ENCODE assay signal across 10 cellular contexts in genomic region chr17:1779571-1780074, GRCh38. TPM values are rescaled to one million over a fixed set of nuclear protein-coding genes. Genes with fewer than 3 reads are reported as not detected.
DNase-seq lines count a peak whose midpoint lies in the region; ATAC-seq, FAIRE-seq and TF ChIP-seq lines count a peak whose summit lies in the region.
"Had no signal": no experiment of that assay in that cellular context is flagged by ENCODE, and none has a peak within 500 bp of the region (broad histone marks: within the 10 kb centered on the region; RNA-seq: fewer than 3 reads in every experiment).

No MANE protein-coding gene starts in this region.

- ATAC-seq in GM12878 (no peak), HG02759 (IDR thresholded peaks at IDR 0.05; ENCODE audit: unreplicated experiment) (no peak), GM18861 (IDR thresholded peaks at IDR 0.05; ENCODE audit: unreplicated experiment) (no peak)
- ATAC-seq: activated CD8-positive, alpha-beta T cell treated with anti-CD3 and anti-CD28 coated beads, Interleukin-2, amount 10 ng/mL, durations not matched to agents 7 days and 5 days had no signal

- RAD21 ChIA-PET in GM12878 (lab: Charles Lee; ENCODE audit: unreplicated experiment): no interaction called here

- DNase-seq in HK-2 (ENCODE audit: unreplicated experiment) (peak; percentile 58), GM12878 (ENCODE audit: low read depth, low spot score) (no peak), kidney (peak; percentile 84), hippocampal formation (lab: John Stamatoyannopoulos, UW) (no peak)
- no peak for DNase-seq in activated CD4-positive, CD25-positive, alpha-beta regulatory T cell (lab: John Stamatoyannopoulos, UW)
- DNase-seq: activated CD8-positive, alpha-beta T cell treated with anti-CD3 and anti-CD28 coated beads, Interleukin-2, amount 10 ng/mL, durations not matched to agents 7 days and 5 days had no signal

- FAIRE-seq in GM12878 (lab: Jason Lieb, UNC) (no peak), kidney (lab: Jason Lieb, UNC) (no peak)
- FAIRE-seq: islet of Langerhans had no signal

- H2AFZ ChIP-seq in GM12878 (ENCODE audit: control insufficient read depth, low read depth, low read length): no peak overlapping the region

- H3K27ac ChIP-seq in GM12878 (ENCODE audit: control insufficient read depth, insufficient read depth) (no peak overlapping the region), kidney (ENCODE audit: low read depth in 2 of 2, low read length in 2 of 2) (peak overlapping the region; percentile 74 to 76), subcutaneous abdominal adipose tissue (ENCODE audit: low read depth, low read length) (peak overlapping the region; percentile 89)

- H3K9ac ChIP-seq in GM12878 (ENCODE audit: control insufficient read depth, insufficient read depth, low read length): no peak overlapping the region
- no peak overlapping the region for H3K9ac ChIP-seq in kidney (ENCODE audit: low read length in 2 of 2)
- H3K9ac ChIP-seq in subcutaneous abdominal adipose tissue (ENCODE audit: low read length in 5 of 5): peak overlapping the region in 3 of 5 donors; percentile 37 to 56 (median 40)

- POLR2A ChIA-PET in GM12878 (lab: Charles Lee): no interaction called here

- no peaks in the 10 kb centered on the region for H3K9me3 ChIP-seq in GM12878 (replicated peaks; ENCODE audit: control insufficient read depth, insufficient read depth, low read length)
- H3K9me3 ChIP-seq in kidney (ENCODE audit: control insufficient read depth in 1 of 2, low read length in 2 of 2): no peaks in the 10 kb centered on the region
- H3K9me3 ChIP-seq in subcutaneous abdominal adipose tissue (ENCODE audit: control insufficient read depth in 5 of 5, low read length in 5 of 5): no peaks in the 10 kb centered on the region

- no peak overlapping the region for H3K4me2 ChIP-seq in GM12878 (ENCODE audit: control insufficient read depth, insufficient read depth)

- TF ChIP-seq EP300 in GM12878 (IDR thresholded peaks at IDR 0.05; ENCODE audit: borderline replicate concordance in 1 of 2, control insufficient read depth in 1 of 2, low read depth in 2 of 2, low read length in 2 of 2): no peak

- H3K4me1 ChIP-seq in GM12878 (ENCODE audit: control insufficient read depth, insufficient read depth, low read length): no peaks in the 10 kb centered on the region
- peaks cover 7 to 17% of the 10 kb centered on the region in 2 donors for H3K4me1 ChIP-seq in kidney (ENCODE audit: control insufficient read depth in 1 of 2, insufficient read depth in 1 of 2, low read depth in 1 of 2, low read length in 2 of 2)
- peaks cover 29 to 65% (median 54%) of the 10 kb centered on the region in 5 donors for H3K4me1 ChIP-seq in subcutaneous abdominal adipose tissue (ENCODE audit: control insufficient read depth in 5 of 5, insufficient read depth in 5 of 5, low read length in 5 of 5)

- no peak for TF ChIP-seq RAD21 in GM12878 (IDR thresholded peaks at IDR 0.05; ENCODE audit: insufficient read depth, low read depth, low read length)

- TF ChIP-seq POLR2A in GM12878 (IDR thresholded peaks at IDR 0.05; ENCODE audit: low read depth, low read length): no peak

- TF ChIP-seq CTCF in GM12878 (IDR thresholded peaks at IDR 0.05 in 2 of 3, conservative IDR thresholded peaks at IDR 0.05 in 1 of 3; ENCODE audit: control insufficient read depth in 2 of 3, extremely low read depth in 1 of 3, insufficient read depth in 1 of 3, low read depth in 3 of 3, low read length in 3 of 3) (no peak), kidney (IDR thresholded peaks at IDR 0.05; ENCODE audit: borderline replicate concordance, extremely low read depth, insufficient read depth) (no peak)

- intact Hi-C loops in GM12878 (cut with micrococcal nuclease; ENCODE audit: unreplicated experiment): loop anchor here (10.0 kb wide), 1 partner anchor 115 kb away; no protein-coding TSS in a partner anchor
- intact Hi-C loops in kidney (cut with DNase I): loop anchor here (10.0 kb wide), 1 partner anchor 55 kb away; the partner anchor contains the start of gene WDR81

- H3K4me3 ChIP-seq in GM12878 (no peak overlapping the region), kidney (ENCODE audit: low read length in 2 of 2) (no peak overlapping the region), subcutaneous abdominal adipose tissue (ENCODE audit: low read depth in 1 of 5, low read length in 5 of 5) (peak overlapping the region in 3 of 5 donors; percentile 26 to 51 (median 35))

- in situ Hi-C loops in GM12878 (cut with MboI): no loop called here

- WGBS in GM12878 (ENCODE audit: insufficient coverage, insufficient replicate concordance, low lambda C conversion rate, missing lambda C conversion rate): 66% methylated on average over 7 of the region's 7 CpGs

- CTCF ChIA-PET in GM12878 (lab: Yijun Ruan, JAX): interaction anchor here (8.5 kb wide), 1 partner anchor 59 kb away, joined by 121 read pairs; no protein-coding TSS in a partner anchor

- SMC1A ChIA-PET in GM12878 (lab: Charles Lee; ENCODE audit: uncharacterized antibody, unreplicated experiment): interaction anchor here (0.8 kb wide), 1 partner anchor 86 kb away, joined by 3 read pairs; no protein-coding TSS in a partner anchor

- H3K27me3 ChIP-seq in GM12878 (replicated peaks in 1 of 2; ENCODE audit: control insufficient read depth in 2 of 2, insufficient read depth in 2 of 2, low read length in 1 of 2) (no peaks in the 10 kb centered on the region), subcutaneous abdominal adipose tissue (ENCODE audit: control insufficient read depth in 5 of 5, insufficient read depth in 4 of 5, low read length in 5 of 5) (peaks cover 0 to 4% (median 0%) of the 10 kb centered on the region in 5 donors)

- H4K20me1 ChIP-seq in GM12878 (ENCODE audit: control insufficient read depth, insufficient read depth): no peaks in the 10 kb centered on the region

- BruUV-seq in GM12878 (replicated peaks; lab: Mats Ljungman, UMichigan): TSS peak; percentile 34

- H3K79me2 ChIP-seq in GM12878 (ENCODE audit: control insufficient read depth, insufficient read depth, low read length): no peaks in the 10 kb centered on the region

- H3K36me3 ChIP-seq in GM12878 (ENCODE audit: control insufficient read depth in 2 of 2, insufficient read depth in 2 of 2, low read length in 1 of 2): peaks cover 7 to 13% of the 10 kb centered on the region in 2 experiments; a peak in 3 of 4 replicates
- H3K36me3 ChIP-seq in kidney (ENCODE audit: control insufficient read depth in 1 of 2, insufficient read depth in 2 of 2, low read length in 2 of 2): peaks cover 2 to 5% of the 10 kb centered on the region in 2 donors
- H3K36me3 ChIP-seq in subcutaneous abdominal adipose tissue (ENCODE audit: control insufficient read depth in 5 of 5, insufficient read depth in 5 of 5, low read length in 5 of 5): peaks cover 3 to 47% (median 34%) of the 10 kb centered on the region in 5 donors

RNA-seq across cellular contexts. Expression of gene SERPINF1, which starts 17.8 kb away (rescaled TPM):
- total RNA-seq in GM12878 (2013; cell fraction: nucleolus; rRNA removed): 1.2 TPM in 1 of 2 replicates, not detected in the other
- total RNA-seq in GM12878 (2014; rRNA removed) (2.3 and 6.3 TPM in 2 replicates), GM12878 (2014; rRNA removed; fragmentation: Illumina TruSeq; extraction: Trizol) (2.4 and 2.9 TPM in 2 replicates), GM12878 (2021) (3.0 and 3.4 TPM in 2 replicates), kidney (121 TPM)
- polyA plus RNA-seq in GM12878 (2011; ENCODE audit: low read depth): 1.8 TPM
- polyA plus RNA-seq in GM12878 (2011; rRNA removed) (0.18 and 0.19 TPM in 2 replicates), GM12878 (2014; fragmentation: Illumina TruSeq; extraction: Trizol) (1.8 and 3.3 TPM in 2 replicates), GM12878 (2014; fragmentation: Nextera tagmentation; extraction: Ambion mirVana) (1 to 10 TPM; 1.7 to 1.9 TPM), GM12878 (2014; rRNA removed) (4.4 and 4.9 TPM in 2 replicates), GM12878 (2016; fragmentation: Nextera tagmentation; extraction: Ambion mirVana) (1 to 10 TPM; 4.5 to 5.5 TPM), kidney (ENCODE audit: insufficient read depth, low read depth, low replicate concordance) (36.2 TPM)
- 0.09 and 0.23 TPM in 2 replicates for polyA plus RNA-seq in GM12878 (2011; cell fraction: cytosol; rRNA removed)
- not detected in 2 replicates for polyA plus RNA-seq in GM12878 (2011; cell fraction: nucleus; rRNA removed)
- polyA plus RNA-seq in GM12878 (2012): 2.6 and 2.8 TPM in 2 replicates
- 1.2 TPM in 1 of 2 replicates, not detected in the other for polyA minus RNA-seq in GM12878 (2011; rRNA and poly(A)+ RNA removed)
- polyA minus RNA-seq in GM12878 (2011; cell fraction: cytosol; rRNA and poly(A)+ RNA removed): not detected in 2 replicates
- not detected in 2 replicates for polyA minus RNA-seq in GM12878 (2011; cell fraction: nucleus; rRNA and poly(A)+ RNA removed)

RNA-seq across cellular contexts. Expression of gene SERPINF2, which starts 37.0 kb away (rescaled TPM):
- total RNA-seq in GM12878 (2013; cell fraction: nucleolus; rRNA removed): 0.20 and 0.46 TPM in 2 replicates
- 0.11 TPM in 1 of 2 replicates, not detected in the other for total RNA-seq in GM12878 (2014; rRNA removed)
- 0.04 TPM in 1 of 2 replicates, not detected in the other for total RNA-seq in GM12878 (2014; rRNA removed; fragmentation: Illumina TruSeq; extraction: Trizol)
- 0.21 and 0.40 TPM in 2 replicates for total RNA-seq in GM12878 (2021)
- not detected for polyA plus RNA-seq in GM12878 (2011; ENCODE audit: low read depth)
- 0.14 TPM in 1 of 2 replicates, not detected in the other for polyA plus RNA-seq in GM12878 (2011; rRNA removed)
- 0.20 and 0.25 TPM in 2 replicates for polyA plus RNA-seq in GM12878 (2011; cell fraction: cytosol; rRNA removed)
- 0.22 and 0.47 TPM in 2 replicates for polyA plus RNA-seq in GM12878 (2011; cell fraction: nucleus; rRNA removed)
- polyA plus RNA-seq in GM12878 (2012): 0.10 and 0.19 TPM in 2 replicates
- not detected in 2 replicates for polyA plus RNA-seq in GM12878 (2014; fragmentation: Illumina TruSeq; extraction: Trizol)
- not detected for polyA plus RNA-seq in GM12878 (2014; fragmentation: Nextera tagmentation; extraction: Ambion mirVana)
- 0.03 TPM in 1 of 2 replicates, not detected in the other for polyA plus RNA-seq in GM12878 (2014; rRNA removed)
- polyA plus RNA-seq in GM12878 (2016; fragmentation: Nextera tagmentation; extraction: Ambion mirVana): not detected
- not detected in 2 replicates for polyA minus RNA-seq in GM12878 (2011; rRNA and poly(A)+ RNA removed)
- polyA minus RNA-seq in GM12878 (2011; cell fraction: cytosol; rRNA and poly(A)+ RNA removed): 0.42 TPM in 1 of 2 replicates, not detected in the other
- not detected in 2 replicates for polyA minus RNA-seq in GM12878 (2011; cell fraction: nucleus; rRNA and poly(A)+ RNA removed)
- total RNA-seq in kidney: 30.6 TPM
- polyA plus RNA-seq in kidney (ENCODE audit: insufficient read depth, low read depth, low replicate concordance): 209 TPM

RNA-seq across cellular contexts. Expression of gene SMYD4, which starts 50.1 kb away (rescaled TPM):
- total RNA-seq in GM12878 (2013; cell fraction: nucleolus; rRNA removed): 70.0 and 73.8 TPM in 2 replicates
- total RNA-seq in GM12878 (2014; rRNA removed) (13.7 and 13.8 TPM in 2 replicates), GM12878 (2014; rRNA removed; fragmentation: Illumina TruSeq; extraction: Trizol) (13.6 and 13.7 TPM in 2 replicates), GM12878 (2021) (15.6 and 15.8 TPM in 2 replicates), kidney (12.2 TPM)
- 6.0 TPM for polyA plus RNA-seq in GM12878 (2011; ENCODE audit: low read depth)
- polyA plus RNA-seq in GM12878 (2011; rRNA removed) (12.5 and 15.1 TPM in 2 replicates), GM12878 (2014; fragmentation: Illumina TruSeq; extraction: Trizol) (13.5 and 15.3 TPM in 2 replicates), GM12878 (2014; fragmentation: Nextera tagmentation; extraction: Ambion mirVana) (1 to 10 TPM; 2.1 to 2.6 TPM), GM12878 (2014; rRNA removed) (11.9 and 12.0 TPM in 2 replicates), GM12878 (2016; fragmentation: Nextera tagmentation; extraction: Ambion mirVana) (10 to 100 TPM; 16.5 to 18.8 TPM), kidney (ENCODE audit: insufficient read depth, low read depth, low replicate concordance) (3.4 TPM)
- 11.4 and 13.0 TPM in 2 replicates for polyA plus RNA-seq in GM12878 (2011; cell fraction: cytosol; rRNA removed)
- 14.3 and 16.4 TPM in 2 replicates for polyA plus RNA-seq in GM12878 (2011; cell fraction: nucleus; rRNA removed)
- 6.7 and 7.6 TPM in 2 replicates for polyA plus RNA-seq in GM12878 (2012)
- polyA minus RNA-seq in GM12878 (2011; rRNA and poly(A)+ RNA removed): 21.2 and 21.9 TPM in 2 replicates
- 3.2 and 7.9 TPM in 2 replicates for polyA minus RNA-seq in GM12878 (2011; cell fraction: cytosol; rRNA and poly(A)+ RNA removed)
- 11.4 and 20.1 TPM in 2 replicates for polyA minus RNA-seq in GM12878 (2011; cell fraction: nucleus; rRNA and poly(A)+ RNA removed)

RNA-seq across cellular contexts. Expression of gene RPA1, which starts 50.2 kb away (rescaled TPM):
- 29.6 and 32.9 TPM in 2 replicates for total RNA-seq in GM12878 (2013; cell fraction: nucleolus; rRNA removed)
- 43.1 and 48.6 TPM in 2 replicates for total RNA-seq in GM12878 (2014; rRNA removed)
- 42.7 and 43.2 TPM in 2 replicates for total RNA-seq in GM12878 (2014; rRNA removed; fragmentation: Illumina TruSeq; extraction: Trizol)
- 187 and 198 TPM in 2 replicates for total RNA-seq in GM12878 (2021)
- 64.8 TPM for polyA plus RNA-seq in GM12878 (2011; ENCODE audit: low read depth)
- polyA plus RNA-seq in GM12878 (2011; rRNA removed): 149 and 153 TPM in 2 replicates
- polyA plus RNA-seq in GM12878 (2011; cell fraction: cytosol; rRNA removed): 109 and 140 TPM in 2 replicates
- 79.5 and 99.2 TPM in 2 replicates for polyA plus RNA-seq in GM12878 (2011; cell fraction: nucleus; rRNA removed)
- polyA plus RNA-seq in GM12878 (2012): 51.2 and 71.0 TPM in 2 replicates
- 75.9 and 92.3 TPM in 2 replicates for polyA plus RNA-seq in GM12878 (2014; fragmentation: Illumina TruSeq; extraction: Trizol)
- 10 to 100 TPM; 35.9 to 50.6 TPM for polyA plus RNA-seq in GM12878 (2014; fragmentation: Nextera tagmentation; extraction: Ambion mirVana)
- 66.5 and 69.0 TPM in 2 replicates for polyA plus RNA-seq in GM12878 (2014; rRNA removed)
- polyA plus RNA-seq in GM12878 (2016; fragmentation: Nextera tagmentation; extraction: Ambion mirVana): 100 to 1,000 TPM; 118 to 125 TPM
- 132 and 200 TPM in 2 replicates for polyA minus RNA-seq in GM12878 (2011; rRNA and poly(A)+ RNA removed)
- 28.2 and 38.2 TPM in 2 replicates for polyA minus RNA-seq in GM12878 (2011; cell fraction: cytosol; rRNA and poly(A)+ RNA removed)
- polyA minus RNA-seq in GM12878 (2011; cell fraction: nucleus; rRNA and poly(A)+ RNA removed): 15.2 and 23.2 TPM in 2 replicates
- total RNA-seq in kidney: 89.0 TPM
- polyA plus RNA-seq in kidney (ENCODE audit: insufficient read depth, low read depth, low replicate concordance): 26.1 TPM

RNA-seq across cellular contexts. Expression of gene WDR81, which starts 55.1 kb away (rescaled TPM):
- 29.5 and 36.2 TPM in 2 replicates for total RNA-seq in GM12878 (2013; cell fraction: nucleolus; rRNA removed)
- total RNA-seq in GM12878 (2014; rRNA removed) (15.1 and 16.0 TPM in 2 replicates), GM12878 (2014; rRNA removed; fragmentation: Illumina TruSeq; extraction: Trizol) (3.8 and 5.0 TPM in 2 replicates), GM12878 (2021) (19.0 and 22.4 TPM in 2 replicates), kidney (28.5 TPM)
- 3.5 TPM for polyA plus RNA-seq in GM12878 (2011; ENCODE audit: low read depth)
- polyA plus RNA-seq in GM12878 (2011; rRNA removed) (1.4 and 2.8 TPM in 2 replicates), GM12878 (2014; fragmentation: Illumina TruSeq; extraction: Trizol) (0.54 and 4.0 TPM in 2 replicates), GM12878 (2014; fragmentation: Nextera tagmentation; extraction: Ambion mirVana) (under 1 TPM in 1 of 2 experiments, not detected in 1; 0.13 TPM), GM12878 (2014; rRNA removed) (15.1 and 17.5 TPM in 2 replicates), GM12878 (2016; fragmentation: Nextera tagmentation; extraction: Ambion mirVana) (1 to 10 TPM; 7.3 to 8.5 TPM), kidney (ENCODE audit: insufficient read depth, low read depth, low replicate concordance) (16.1 TPM)
- polyA plus RNA-seq in GM12878 (2011; cell fraction: cytosol; rRNA removed): 5.4 and 7.4 TPM in 2 replicates
- polyA plus RNA-seq in GM12878 (2011; cell fraction: nucleus; rRNA removed): 28.8 and 42.7 TPM in 2 replicates
- 9.2 and 10.0 TPM in 2 replicates for polyA plus RNA-seq in GM12878 (2012)
- polyA minus RNA-seq in GM12878 (2011; rRNA and poly(A)+ RNA removed): 5.9 and 14.0 TPM in 2 replicates
- 8.1 and 11.9 TPM in 2 replicates for polyA minus RNA-seq in GM12878 (2011; cell fraction: cytosol; rRNA and poly(A)+ RNA removed)
- polyA minus RNA-seq in GM12878 (2011; cell fraction: nucleus; rRNA and poly(A)+ RNA removed): 9.6 and 18.9 TPM in 2 replicates

Comparison
In these comparisons a context has a peak if more than half of its experiments do, and no peak if none do; other contexts are left out.
1. DNase-seq: peak in HK-2 (single experiment) and kidney (single experiment); none in GM12878 (single experiment), activated CD4-positive, CD25-positive, alpha-beta regulatory T cell (0 of 4) and hippocampal formation (0 of 2).
2. H3K4me3 ChIP-seq: peak in subcutaneous abdominal adipose tissue (3 of 5); none in GM12878 (single experiment) and kidney (0 of 2).
3. H3K9ac ChIP-seq: peak in subcutaneous abdominal adipose tissue (3 of 5); none in GM12878 (single experiment) and kidney (0 of 2).
4. RNA of gene SERPINF1, which starts 17.8 kb away (total RNA-seq): 121 TPM in kidney (single experiment); 1.2 to 6.3 TPM in GM12878; every median in the first group is over 10 times any median in the second.
5. RNA of gene SERPINF2, which starts 37.0 kb away (total RNA-seq): 30.6 TPM in kidney (single experiment); 0.04 to 0.46 TPM in GM12878; every median in the first group is over 10 times any median in the second.